25 cellular contexts compared by ENCODE assay signal in the genomic region with DNA sequence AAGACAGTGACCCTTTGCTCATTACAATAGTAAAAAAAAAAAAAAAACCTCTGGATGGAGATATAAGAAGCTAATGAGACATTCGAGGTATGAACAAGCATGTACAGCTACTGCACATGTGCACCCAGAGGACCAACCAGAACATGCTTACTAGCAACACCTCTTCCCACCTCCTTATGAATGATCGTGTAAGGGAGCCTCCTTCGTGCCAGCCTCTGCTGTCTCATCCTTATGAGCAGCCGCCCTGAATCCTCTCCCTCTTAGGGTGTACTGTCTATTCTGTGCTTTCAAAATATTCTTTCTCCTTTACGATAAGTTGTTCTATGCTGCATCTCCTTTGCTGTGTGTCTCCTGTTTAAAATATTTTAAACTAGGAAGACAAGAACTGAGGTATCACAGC.
DNase-seq lines count a peak whose midpoint lies in the region; ATAC-seq and TF ChIP-seq lines count a peak whose summit lies in the region.
"Had no signal": no experiment of that assay in that cellular context is flagged by ENCODE, and none has a peak within 500 bp of the region (broad histone marks: within the 10 kb centered on the region; RNA-seq: fewer than 3 reads in every experiment).

No MANE protein-coding gene starts in this region.

- H3K79me2 ChIP-seq in neural progenitor cell (ENCODE audit: low read depth), result no peaks in the 10 kb centered on the region
- H3K79me2 ChIP-seq in smooth muscle cell (ENCODE audit: low read depth), result no peaks in the 10 kb centered on the region
- H3K79me2 ChIP-seq in mesendoderm (ENCODE audit: control insufficient read depth, insufficient read depth, low read length), result no peaks in the 10 kb centered on the region

- H3K36me3 ChIP-seq in neural progenitor cell (no peaks in the 10 kb centered on the region), smooth muscle cell (ENCODE audit: low read depth) (no peaks in the 10 kb centered on the region), mesendoderm (ENCODE audit: control insufficient read depth, insufficient read depth, low read length) (no peaks in the 10 kb centered on the region)
- H3K36me3 ChIP-seq: BE2C, BLaER1 had no signal

- no peak overlapping the region for H4K5ac ChIP-seq in mesendoderm (ENCODE audit: low read length)

- DNase-seq in NCI-H226, result peak; percentile 62
- DNase-seq in amniotic epithelial cell (ENCODE audit: low read depth), result peak; percentile 62
- no peak for DNase-seq in neural progenitor cell (ENCODE audit: low spot score)
- DNase-seq in smooth muscle cell (lab: John Stamatoyannopoulos, UW; ENCODE audit: unreplicated experiment), result no peak
- DNase-seq in GM13977 (ENCODE audit: low spot score), result no peak
- no peak for DNase-seq in naive thymus-derived CD8-positive, alpha-beta T cell
- DNase-seq in mesendoderm, result no peak
- DNase-seq: 8988T; ACHN; BE2C; C1 segment of cervical spinal cord; CD4-positive, alpha-beta memory T cell; CD4-positive, CD25-positive, alpha-beta regulatory T cell; CD8-positive, alpha-beta memory T cell; COR-L47; DMS 273 treated with DMSO at 0.1 percent for 48 hours; DMS153; DMS53; DMS79; DND-41; EL; GDM1 had no signal

- in situ Hi-C loops in GM13977 (cut with MboI; ENCODE audit: low pct_unique_long_range_greater_than_20kb, low sequenced_read_pairs, unreplicated experiment), result no loop called here

- H3K27me3 ChIP-seq in neural progenitor cell, result no peaks in the 10 kb centered on the region
- no peaks in the 10 kb centered on the region for H3K27me3 ChIP-seq in smooth muscle cell (ENCODE audit: low read depth)
- H3K27me3 ChIP-seq in mesendoderm (ENCODE audit: insufficient read depth, low read length, poor library complexity), result no peaks in the 10 kb centered on the region
- H3K27me3 ChIP-seq: BE2C, BLaER1 had no signal

- H3K9me3 ChIP-seq in neural progenitor cell (ENCODE audit: low read depth) (no peaks in the 10 kb centered on the region), smooth muscle cell (replicated peaks; ENCODE audit: low read depth) (no peaks in the 10 kb centered on the region)
- H3K9me3 ChIP-seq: BE2C, BLaER1 had no signal

- H2AK5ac ChIP-seq in mesendoderm (ENCODE audit: low read length), result no peak overlapping the region

- H4K8ac ChIP-seq in mesendoderm (ENCODE audit: low read depth, low read length), result no peak overlapping the region

- H3K4me3 Mint-ChIP-seq in neural progenitor cell, result no peak overlapping the region
- H3K4me3 Mint-ChIP-seq in naive thymus-derived CD8-positive, alpha-beta T cell, result no peak overlapping the region
- H3K4me3 Mint-ChIP-seq: CD14-positive monocyte; CD4-positive, alpha-beta memory T cell; CD4-positive, CD25-positive, alpha-beta regulatory T cell; CD8-positive, alpha-beta memory T cell had no signal

- WGBS in smooth muscle cell (ENCODE audit: low lambda C conversion rate), result 83% methylated on average over 5 of the region's 5 CpGs
- WGBS in mesendoderm (ENCODE audit: extremely low coverage, insufficient coverage, low lambda C conversion rate), result no CpG with 5 or more reads among the region's 5 CpGs

- TF ChIP-seq CTCF in neural progenitor cell (IDR thresholded peaks at IDR 0.05) (no peak), smooth muscle cell (IDR thresholded peaks at IDR 0.05; ENCODE audit: borderline replicate concordance, insufficient read depth, poor library complexity, severe bottlenecking) (no peak), GM13977 (IDR thresholded peaks at IDR 0.05; ENCODE audit: extremely low read depth, insufficient read depth, missing control alignments) (no peak)

- H3K4me2 ChIP-seq in neural progenitor cell (no peak overlapping the region), smooth muscle cell (peak overlapping the region; percentile 43), mesendoderm (ENCODE audit: low read length) (no peak overlapping the region)
- H3K4me2 ChIP-seq: BLaER1 had no signal

- no peak overlapping the region for H2BK15ac ChIP-seq in mesendoderm (replicated peaks; ENCODE audit: low read depth)

- peaks cover 3% of the 10 kb centered on the region for H3K9me3 Mint-ChIP-seq in neural progenitor cell
- no peaks in the 10 kb centered on the region for H3K9me3 Mint-ChIP-seq in naive thymus-derived CD8-positive, alpha-beta T cell
- H3K9me3 Mint-ChIP-seq: CD14-positive monocyte; CD4-positive, alpha-beta memory T cell; CD4-positive, CD25-positive, alpha-beta regulatory T cell; CD8-positive, alpha-beta memory T cell had no signal

- no peak overlapping the region for H3K9ac ChIP-seq in neural progenitor cell
- H3K9ac ChIP-seq in smooth muscle cell (ENCODE audit: low read depth), result no peak overlapping the region
- H3K9ac ChIP-seq in mesendoderm (ENCODE audit: low read length), result no peak overlapping the region
- H3K9ac ChIP-seq: BLaER1 had no signal

- H3K18ac ChIP-seq in mesendoderm (ENCODE audit: low read length), result no peak overlapping the region

- H3K4me3 ChIP-seq in neural progenitor cell, result no peak overlapping the region
- H3K4me3 ChIP-seq in smooth muscle cell, result no peak overlapping the region
- H3K4me3 ChIP-seq in mesendoderm (ENCODE audit: low read length), result no peak overlapping the region
- H3K4me3 ChIP-seq: BLaER1, GM12878 had no signal

- ATAC-seq in naive thymus-derived CD8-positive, alpha-beta T cell, result no peak
- ATAC-seq: GM12878 had no signal

- peaks cover 6% of the 10 kb centered on the region for H3K27me3 Mint-ChIP-seq in neural progenitor cell (ENCODE audit: insufficient read depth, low read depth)
- H3K27me3 Mint-ChIP-seq in naive thymus-derived CD8-positive, alpha-beta T cell, result peaks cover 0 to 11% (median 7%) of the 10 kb centered on the region in 5 donors

- no peak overlapping the region for H3K56ac ChIP-seq in mesendoderm (ENCODE audit: low read length)

- H3K27ac ChIP-seq in neural progenitor cell, result no peak overlapping the region
- no peak overlapping the region for H3K27ac ChIP-seq in smooth muscle cell (ENCODE audit: low read depth)
- H3K27ac ChIP-seq in mesendoderm (ENCODE audit: low read depth, low read length), result no peak overlapping the region
- H3K27ac ChIP-seq: BLaER1 had no signal

- H3K23ac ChIP-seq in mesendoderm (ENCODE audit: low read length), result no peak overlapping the region

- H3K4me1 ChIP-seq in neural progenitor cell (no peaks in the 10 kb centered on the region), smooth muscle cell (ENCODE audit: low read depth) (no peaks in the 10 kb centered on the region), mesendoderm (ENCODE audit: control insufficient read depth, low read depth, low read length) (no peaks in the 10 kb centered on the region)
- H3K4me1 ChIP-seq: BE2C, BLaER1 had no signal

- no peaks in the 10 kb centered on the region for H3K79me1 ChIP-seq in mesendoderm (ENCODE audit: low read length)

- H3K4me1 Mint-ChIP-seq in neural progenitor cell, result peaks cover 2% of the 10 kb centered on the region
- peaks cover 1 to 12% (median 4%) of the 10 kb centered on the region in 4 donors for H3K4me1 Mint-ChIP-seq in naive thymus-derived CD8-positive, alpha-beta T cell
- H3K4me1 Mint-ChIP-seq: CD14-positive monocyte; CD4-positive, CD25-positive, alpha-beta regulatory T cell had no signal

- H2BK5ac ChIP-seq in mesendoderm (ENCODE audit: low read length), result no peak overlapping the region

- H3K36me3 Mint-ChIP-seq in neural progenitor cell, result no peaks in the 10 kb centered on the region
- H3K36me3 Mint-ChIP-seq in naive thymus-derived CD8-positive, alpha-beta T cell, result no peaks in the 10 kb centered on the region
- H3K36me3 Mint-ChIP-seq: CD14-positive monocyte; CD4-positive, alpha-beta memory T cell; CD4-positive, CD25-positive, alpha-beta regulatory T cell; CD8-positive, alpha-beta memory T cell had no signal

- H3F3A ChIP-seq in neural progenitor cell (ENCODE audit: low read depth), result no peaks in the 10 kb centered on the region
- no peaks in the 10 kb centered on the region for H3F3A ChIP-seq in smooth muscle cell (ENCODE audit: low read depth)

- no peak overlapping the region for H2BK120ac ChIP-seq in mesendoderm (ENCODE audit: low read depth, low read length)

- H4K20me1 ChIP-seq in neural progenitor cell (ENCODE audit: low read depth) (no peaks in the 10 kb centered on the region), smooth muscle cell (ENCODE audit: low read depth) (no peaks in the 10 kb centered on the region)
- H4K20me1 ChIP-seq: BLaER1 had no signal

- no peak overlapping the region for H2AFZ ChIP-seq in neural progenitor cell (replicated peaks)
- H2AFZ ChIP-seq in smooth muscle cell (ENCODE audit: low read depth), result no peak overlapping the region

- POLR2A ChIA-PET in naive thymus-derived CD8-positive, alpha-beta T cell (lab: Charles Lee), result no interaction called here

- H3K27ac Mint-ChIP-seq in neural progenitor cell, result peak overlapping the region; percentile 5
- no peak overlapping the region for H3K27ac Mint-ChIP-seq in naive thymus-derived CD8-positive, alpha-beta T cell
- H3K27ac Mint-ChIP-seq: CD14-positive monocyte; CD4-positive, alpha-beta memory T cell; CD4-positive, CD25-positive, alpha-beta regulatory T cell; CD8-positive, alpha-beta memory T cell had no signal

- H3K4ac ChIP-seq in mesendoderm (ENCODE audit: low read depth, low read length), result no peak overlapping the region

Comparison
In these comparisons a context has a peak if more than half of its experiments do, and no peak if none do; other contexts are left out.
1. DNase-seq: peak in NCI-H226 (single experiment) and amniotic epithelial cell (single experiment); none in neural progenitor cell (single experiment), smooth muscle cell (single experiment), GM13977 (single experiment), naive thymus-derived CD8-positive, alpha-beta T cell (0 of 10) and mesendoderm (single experiment).